27 cellular contexts compared by ENCODE assay signal in genomic region chr2:155517362-155517761, GRCh38.
"Had no signal": no experiment of that assay in that cellular context is flagged by ENCODE, and none has a peak within 500 bp of the region (broad histone marks: within the 10 kb centered on the region; RNA-seq: fewer than 3 reads in every experiment).

No MANE protein-coding gene starts in this region.

- H3K27me3 Mint-ChIP-seq: dendritic cell treated with granulocyte-macrophage colony-stimulating factor and Interleukin-4, amounts not matched to agents 40 ng/mL and 50 ng/mL, for 4 days; effector memory CD8-positive, alpha-beta T cell had no signal

- FAIRE-seq: colon, endothelial cell of umbilical vein had no signal

- H3K4me3 Mint-ChIP-seq: dendritic cell treated with granulocyte-macrophage colony-stimulating factor and Interleukin-4, amounts not matched to agents 40 ng/mL and 50 ng/mL, for 4 days; effector memory CD8-positive, alpha-beta T cell; endodermal cell had no signal

- H3K27ac ChIP-seq: colonic mucosa, coronary artery, dorsolateral prefrontal cortex, epithelial cell of prostate, esophagus muscularis mucosa, esophagus squamous epithelium, foreskin keratinocyte, gastrocnemius medialis, gastroesophageal sphincter, heart left ventricle, heart right ventricle had no signal

- H3K4me1 ChIP-seq: colonic mucosa, esophagus muscularis mucosa, esophagus squamous epithelium, foreskin keratinocyte, gastrocnemius medialis, gastroesophageal sphincter, heart left ventricle, heart right ventricle had no signal

- H3K36me3 ChIP-seq: colonic mucosa, esophagus muscularis mucosa, esophagus squamous epithelium, gastrocnemius medialis, gastroesophageal sphincter, heart left ventricle, heart right ventricle had no signal

- H3K9me3 ChIP-seq: colonic mucosa, esophagus muscularis mucosa, esophagus squamous epithelium, gastrocnemius medialis, gastroesophageal sphincter, heart left ventricle, heart right ventricle had no signal

- H3K27ac Mint-ChIP-seq: dendritic cell treated with granulocyte-macrophage colony-stimulating factor and Interleukin-4, amounts not matched to agents 40 ng/mL and 50 ng/mL, for 4 days; effector memory CD8-positive, alpha-beta T cell; endodermal cell had no signal

- H3K4me3 ChIP-seq: colonic mucosa, coronary artery, dorsolateral prefrontal cortex, esophagus muscularis mucosa, esophagus squamous epithelium, gastrocnemius medialis, gastroesophageal sphincter, heart left ventricle, heart right ventricle had no signal

- H3K4me1 Mint-ChIP-seq: endodermal cell had no signal

- ATAC-seq: effector memory CD8-positive, alpha-beta T cell; esophagus mucosa; foreskin keratinocyte; gastrocnemius medialis; gastroesophageal sphincter; heart left ventricle; heart right ventricle had no signal

- H3K9me3 Mint-ChIP-seq: endodermal cell had no signal

- DNase-seq: colonic mucosa; cortex of kidney; dermis blood vessel endothelial cell; dorsolateral prefrontal cortex; effector CD4-positive, alpha-beta T cell; effector CD8-positive, alpha-beta T cell; effector memory CD4-positive, alpha-beta T cell; effector memory CD8-positive, alpha-beta T cell; endodermal cell; erythroblast; esophagus squamous epithelium; foreskin fibroblast; foreskin keratinocyte; foreskin melanocyte; gastrocnemius medialis; glutamatergic neuron; head of caudate nucleus; heart left ventricle; heart right ventricle had no signal

- H3K27me3 ChIP-seq: colonic mucosa, dorsolateral prefrontal cortex, esophagus muscularis mucosa, esophagus squamous epithelium, foreskin keratinocyte, gastrocnemius medialis, gastroesophageal sphincter, heart left ventricle, heart right ventricle had no signal
